8 cellular contexts compared by ENCODE assay signal in genomic region chr15:34969340-34970097, GRCh38. TPM values are rescaled to one million over a fixed set of nuclear protein-coding genes. Genes with fewer than 3 reads are reported as not detected.
DNase-seq lines count a peak whose midpoint lies in the region; ATAC-seq and TF ChIP-seq lines count a peak whose summit lies in the region.

TSS of gene AQR (minus strand) at chr15:34969742. CDS start at chr15:34969613, 129 bp downstream.

- H3K9me3 ChIP-seq in right cardiac atrium (ENCODE audit: control insufficient read depth, low read length) (no peaks in the 10 kb centered on the region), vagina (no peaks in the 10 kb centered on the region)

- peak within 1 kb of the TSS; percentile 96 for H3K27ac ChIP-seq in right cardiac atrium (ENCODE audit: low read length)
- H3K27ac ChIP-seq in vagina, result peak within 1 kb of the TSS; percentile 71

- H3K4me1 ChIP-seq in right cardiac atrium (ENCODE audit: control insufficient read depth, insufficient read depth, low read length), result peaks cover 2% of the 10 kb centered on the region
- peaks cover 34% of the 10 kb centered on the region for H3K4me1 ChIP-seq in vagina

- H3K4me3 ChIP-seq in right cardiac atrium (ENCODE audit: low read length), result peak within 1 kb of the TSS; percentile 100
- peak within 1 kb of the TSS; percentile 71 to 90 for H3K4me3 ChIP-seq in vagina

- H3K27me3 ChIP-seq in right cardiac atrium (ENCODE audit: control insufficient read depth, insufficient read depth) (no peaks in the 10 kb centered on the region), vagina (no peaks in the 10 kb centered on the region)

- no peaks in the 10 kb centered on the region for H3K36me3 ChIP-seq in vagina

- ATAC-seq in GM18499 (IDR thresholded peaks at IDR 0.05; ENCODE audit: insufficient read depth, unreplicated experiment), result peak; percentile 91
- peak; percentile 97 for ATAC-seq in HG02943 (IDR thresholded peaks at IDR 0.05; ENCODE audit: low read depth, unreplicated experiment)
- peak; percentile 100 for ATAC-seq in right cardiac atrium

- TF ChIP-seq CTCF in vagina (IDR thresholded peaks at IDR 0.05), result peak; percentile 19 to 87 (median 79)

- TF ChIP-seq POLR2A in vagina (IDR thresholded peaks at IDR 0.05), result peak in 1 of 2 donors; percentile 16

- under 1% methylated on average over 44 of the region's 44 CpGs for WGBS in right cardiac atrium

- DNase-seq in NCI-H187 (lab: John Stamatoyannopoulos, UW) (peak; percentile 69 to 76), T-helper 2 cell (peak; percentile 78 to 97 (median 86)), anterior cingulate cortex (lab: John Stamatoyannopoulos, UW) (peak; percentile 31 to 98 (median 92)), right cardiac atrium (peak; percentile 96 to 98 (median 97)), putamen (ENCODE audit: low spot score) (peak; percentile 97), vagina (ENCODE audit: extremely low spot score in 2 of 2) (peak in 1 of 2 donors; percentile 98)

- intact Hi-C loops in right cardiac atrium (cut with DNase I) (no loop called here), vagina (cut with DNase I) (no loop called here)

RNA-seq across cellular contexts. Expression of gene AQR, which starts in this region (rescaled TPM):
- total RNA-seq in right cardiac atrium, result 10 to 100 TPM; 13.5 to 17.2 (median 14.6) TPM
- polyA plus RNA-seq in right cardiac atrium, result 7.4 TPM
- total RNA-seq in vagina, result 21.9 TPM
